18 cellular contexts compared by ENCODE assay signal in the genomic region with DNA sequence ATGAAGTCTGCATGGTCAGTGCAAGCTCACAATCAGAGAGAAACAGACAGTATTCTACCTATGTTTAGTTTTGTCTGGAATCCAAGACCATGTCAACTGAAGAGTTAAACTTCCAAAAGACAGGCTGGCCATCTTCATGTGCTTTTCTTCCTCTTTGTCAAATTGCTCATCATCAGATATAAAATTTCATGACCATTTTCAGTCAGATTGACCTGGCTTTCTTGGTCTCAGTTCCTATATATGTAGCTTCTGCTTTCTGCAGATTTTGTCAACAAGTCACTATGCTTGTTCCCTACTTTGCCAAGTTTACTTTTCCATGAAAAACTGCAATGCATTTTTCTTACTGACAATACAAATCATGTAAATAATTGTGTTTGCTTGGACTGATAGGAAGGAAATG. TPM values are rescaled to one million over a fixed set of nuclear protein-coding genes. Genes with fewer than 3 reads are reported as not detected.
DNase-seq lines count a peak whose midpoint lies in the region; ATAC-seq and TF ChIP-seq lines count a peak whose summit lies in the region.
"Had no signal": no experiment of that assay in that cellular context is flagged by ENCODE, and none has a peak within 500 bp of the region (broad histone marks: within the 10 kb centered on the region; RNA-seq: fewer than 3 reads in every experiment).

No MANE protein-coding gene starts in this region.

- H3K4me2 ChIP-seq in OCI-LY3 (ENCODE audit: low read length) (peak overlapping the region; percentile 64), smooth muscle cell (peak overlapping the region; percentile 22)
- H3K4me2 ChIP-seq: SK-N-SH had no signal

- no TSS peak for BruUV-seq in Calu3 (replicated peaks; lab: Mats Ljungman, UMichigan)

- no peaks in the 10 kb centered on the region for H4K20me1 ChIP-seq in OCI-LY3 (ENCODE audit: insufficient read depth, low read length)
- H4K20me1 ChIP-seq in smooth muscle cell (ENCODE audit: low read depth), result no peaks in the 10 kb centered on the region

- H3K4me3 Mint-ChIP-seq in Calu3 (ENCODE audit: low read depth, unreplicated experiment), result no peak overlapping the region
- H3K4me3 Mint-ChIP-seq: B cell; CD4-positive, CD25-positive, alpha-beta regulatory T cell; H9 had no signal

- no peak for ATAC-seq in Right ventricle myocardium inferior
- no peak for ATAC-seq in HG03025 (IDR thresholded peaks at IDR 0.05; ENCODE audit: low FRiP score, unreplicated experiment)
- no peak for ATAC-seq in HG02970 (IDR thresholded peaks at IDR 0.05; ENCODE audit: low FRiP score, unreplicated experiment)

- DNase-seq in left ventricle myocardium inferior (no peak), Right ventricle myocardium inferior (ENCODE audit: missing footprints) (no peak), dorsolateral prefrontal cortex (no peak), smooth muscle cell (lab: John Stamatoyannopoulos, UW; ENCODE audit: unreplicated experiment) (no peak), Calu3 (no peak)
- DNase-seq: CD4-positive, CD25-positive, alpha-beta regulatory T cell; COR-L47; GF-D8; H9; NCI-H1417; NCI-H187 treated with DMSO at 0.1 percent for 48 hours; NCI-H226; Right ventricle myocardium superior; SK-N-SH had no signal

- H3K27ac ChIP-seq in left ventricle myocardium inferior (replicated peaks) (peak overlapping the region; percentile 0), OCI-LY3 (ENCODE audit: low read length) (peak overlapping the region; percentile 74), dorsolateral prefrontal cortex (peak overlapping the region in 50 of 59 donors; percentile 1 to 88 (median 54)), smooth muscle cell (ENCODE audit: low read depth) (peak overlapping the region; percentile 6)

- CTCF ChIA-PET in Calu3 (lab: Charles Lee), result no interaction called here

- H3F3A ChIP-seq in smooth muscle cell (ENCODE audit: low read depth), result peaks cover 14% of the 10 kb centered on the region

- H3K9ac ChIP-seq in OCI-LY3 (ENCODE audit: low read length), result peak overlapping the region; percentile 31; the same call in 1 of the 2 replicates
- no peak overlapping the region for H3K9ac ChIP-seq in smooth muscle cell (ENCODE audit: low read depth)
- H3K9ac ChIP-seq: SK-N-SH had no signal

- H3K27me3 Mint-ChIP-seq in Calu3 (ENCODE audit: unreplicated experiment), result no peaks in the 10 kb centered on the region
- H3K27me3 Mint-ChIP-seq: B cell; CD4-positive, CD25-positive, alpha-beta regulatory T cell had no signal

- H2AFZ ChIP-seq in OCI-LY3 (ENCODE audit: low read depth, low read length), result no peak overlapping the region
- H2AFZ ChIP-seq in smooth muscle cell (ENCODE audit: low read depth), result no peak overlapping the region

- H3K27me3 ChIP-seq in left ventricle myocardium inferior (ENCODE audit: low read depth) (no peaks in the 10 kb centered on the region), OCI-LY3 (ENCODE audit: low read depth, low read length) (no peaks in the 10 kb centered on the region), dorsolateral prefrontal cortex (no peaks in the 10 kb centered on the region), smooth muscle cell (ENCODE audit: low read depth) (no peaks in the 10 kb centered on the region)

- peaks cover 7% of the 10 kb centered on the region for H3K4me1 ChIP-seq in left ventricle myocardium inferior
- peaks cover 47% of the 10 kb centered on the region for H3K4me1 ChIP-seq in OCI-LY3 (ENCODE audit: low read length)
- no peaks in the 10 kb centered on the region for H3K4me1 ChIP-seq in smooth muscle cell (ENCODE audit: low read depth)

- no peaks in the 10 kb centered on the region for H3K9me3 ChIP-seq in left ventricle myocardium inferior (replicated peaks)
- no peaks in the 10 kb centered on the region for H3K9me3 ChIP-seq in OCI-LY3 (ENCODE audit: insufficient read depth, low read length)
- H3K9me3 ChIP-seq in smooth muscle cell (replicated peaks; ENCODE audit: low read depth), result no peaks in the 10 kb centered on the region
- H3K9me3 ChIP-seq: SK-N-SH had no signal

- H3K27ac Mint-ChIP-seq in Calu3 (ENCODE audit: unreplicated experiment), result no peak overlapping the region
- H3K27ac Mint-ChIP-seq: B cell; CD4-positive, CD25-positive, alpha-beta regulatory T cell; H9 had no signal

- H3K9me3 Mint-ChIP-seq in Calu3 (ENCODE audit: low read depth, unreplicated experiment), result no peaks in the 10 kb centered on the region
- H3K9me3 Mint-ChIP-seq: H9 had no signal

- no peak for TF ChIP-seq CTCF in left ventricle myocardium inferior (IDR thresholded peaks at IDR 0.05; ENCODE audit: borderline replicate concordance)
- no peak for TF ChIP-seq CTCF in OCI-LY3 (IDR thresholded peaks at IDR 0.05; ENCODE audit: low read depth, low read length)
- TF ChIP-seq CTCF in dorsolateral prefrontal cortex (IDR thresholded peaks at IDR 0.05 in 54 of 56, conservative IDR thresholded peaks at IDR 0.05 in 2 of 56; ENCODE audit: low read depth in 1 of 56, partially characterized antibody in 56 of 56), result no peak
- TF ChIP-seq CTCF in smooth muscle cell (IDR thresholded peaks at IDR 0.05; ENCODE audit: borderline replicate concordance, insufficient read depth, poor library complexity, severe bottlenecking), result no peak
- TF ChIP-seq CTCF in Calu3 (IDR thresholded peaks at IDR 0.05; ENCODE audit: unreplicated experiment), result no peak

- H3K36me3 Mint-ChIP-seq in Calu3 (ENCODE audit: insufficient read depth, unreplicated experiment), result no peaks in the 10 kb centered on the region

- H3K79me2 ChIP-seq in OCI-LY3 (ENCODE audit: low read length) (no peaks in the 10 kb centered on the region), smooth muscle cell (ENCODE audit: low read depth) (no peaks in the 10 kb centered on the region)

- H3K4me1 Mint-ChIP-seq in Calu3 (ENCODE audit: low read depth, unreplicated experiment), result peaks cover 2% of the 10 kb centered on the region

- H3K36me3 ChIP-seq in left ventricle myocardium inferior, result peaks cover 70% of the 10 kb centered on the region
- peaks cover 25% of the 10 kb centered on the region for H3K36me3 ChIP-seq in OCI-LY3 (replicated peaks; ENCODE audit: low read depth, low read length)
- peaks cover 12% of the 10 kb centered on the region for H3K36me3 ChIP-seq in smooth muscle cell (ENCODE audit: low read depth)

- no peak overlapping the region for H3K4me3 ChIP-seq in left ventricle myocardium inferior
- peak overlapping the region; percentile 29 for H3K4me3 ChIP-seq in OCI-LY3 (ENCODE audit: low read length)
- H3K4me3 ChIP-seq in dorsolateral prefrontal cortex, result no peak overlapping the region
- H3K4me3 ChIP-seq in smooth muscle cell, result no peak overlapping the region

- intact Hi-C loops in left ventricle myocardium inferior (cut with micrococcal nuclease) (no loop called here), Right ventricle myocardium inferior (cut with DNase I) (no loop called here), dorsolateral prefrontal cortex (cut with DNase I) (no loop called here), Calu3 (cut with micrococcal nuclease; ENCODE audit: unreplicated experiment) (no loop called here)

RNA-seq across cellular contexts. Expression of a gene that starts 13.9 kb away (rescaled TPM):
- total RNA-seq in left ventricle myocardium inferior (16.7 TPM), Right ventricle myocardium inferior (17.4 TPM), dorsolateral prefrontal cortex (10 to 100 TPM in 117 of 120 experiments, 1 to 10 TPM in 3; 8.6 to 20.2 (median 13.7) TPM), smooth muscle cell (19.1 and 20.2 TPM in 2 replicates), Calu3 (2022) (1.3 TPM in 2 replicates)
- polyA plus RNA-seq in smooth muscle cell, result 8.8 and 11.2 TPM in 2 replicates

RNA-seq across cellular contexts. Expression of a gene that starts 46.0 kb away (rescaled TPM):
- total RNA-seq in left ventricle myocardium inferior (101 TPM), Right ventricle myocardium inferior (113 TPM), dorsolateral prefrontal cortex (10 to 100 TPM; 39.7 to 71.0 (median 58.2) TPM), smooth muscle cell (128 and 134 TPM in 2 replicates), Calu3 (2022) (69.4 and 71.4 TPM in 2 replicates)
- 245 and 265 TPM in 2 replicates for polyA plus RNA-seq in smooth muscle cell

Comparison
In these comparisons a context has a peak if more than half of its experiments do, and no peak if none do; other contexts are left out.
1. H3K27ac ChIP-seq: peak in every context shown above with its lines; median percentile 74 in OCI-LY3; 54 in dorsolateral prefrontal cortex; 6 in smooth muscle cell; 0 in left ventricle myocardium inferior.